Comparison of ENCODE assay signal across 13 cellular contexts in genomic region chr19:43664008-43664407, GRCh38. TPM values are rescaled to one million over a fixed set of nuclear protein-coding genes. Genes with fewer than 3 reads are reported as not detected.
A peak's percentile ranks its signal among the peaks of the same experiment; 100 is the strongest.
DNase-seq lines count a peak whose midpoint lies in the region; ATAC-seq lines count a peak whose summit lies in the region.
"Had no signal": no experiment of that assay in that cellular context is flagged by ENCODE, and none has a peak within 500 bp of the region (broad histone marks: within the 10 kb centered on the region; RNA-seq: fewer than 3 reads in every experiment).

No MANE protein-coding gene starts in this region.

- ATAC-seq in GM18873 (IDR thresholded peaks at IDR 0.05; ENCODE audit: low FRiP score, unreplicated experiment) (no peak), esophagus mucosa (no peak)
- ATAC-seq in activated CD4-positive, CD25-positive, alpha-beta regulatory T cell treated with anti-CD3 and anti-CD28 coated beads, Interleukin-2, amount 50 U/mL, for 24 hours: no peak

- peak; percentile 36 for DNase-seq in Ammon's horn (ENCODE audit: low spot score)
- DNase-seq in GDM1 (lab: John Stamatoyannopoulos, UW): peak; percentile 55
- peak; percentile 63 for DNase-seq in T-helper 22 cell (ENCODE audit: low read depth)
- peak; percentile 4 for DNase-seq in dedifferentiated amniotic fluid mesenchymal stem cell (ENCODE audit: extremely low spot score)
- no peak for DNase-seq in stimulated activated CD4-positive, alpha-beta T cell treated with anti-CD3 and anti-CD28 coated beads, Interleukin-4, amount 100 ng/mL, for 1 hour
- DNase-seq: glutamatergic neuron, NCI-H1048, NCI-H82 had no signal

RNA-seq across cellular contexts. Expression of gene PLAUR, which starts 6.0 kb away (rescaled TPM):
- 5.8 TPM for total RNA-seq in esophagus mucosa

RNA-seq across cellular contexts. Expression of gene CADM4, which starts 24.4 kb away (rescaled TPM):
- total RNA-seq in esophagus mucosa: 13.0 TPM

RNA-seq across cellular contexts. Expression of gene ZNF428, which starts 44.6 kb away (rescaled TPM):
- 14.9 TPM for total RNA-seq in esophagus mucosa

RNA-seq across cellular contexts. Expression of gene IRGC, which starts 51.9 kb away (rescaled TPM):
- total RNA-seq in esophagus mucosa: not detected
- total RNA-seq: mesenteric fat pad, renal cortical epithelial cell had no signal

RNA-seq across cellular contexts. Expression of gene SRRM5, which starts 52.1 kb away (rescaled TPM):
- 0.12 TPM for total RNA-seq in esophagus mucosa
